Comparison of ENCODE assay signal across 27 cellular contexts in genomic region chr10:52632591-52632990, GRCh38.
DNase-seq lines count a peak whose midpoint lies in the region; ATAC-seq and TF ChIP-seq lines count a peak whose summit lies in the region.
"Had no signal": no experiment of that assay in that cellular context is flagged by ENCODE, and none has a peak within 500 bp of the region (broad histone marks: within the 10 kb centered on the region; RNA-seq: fewer than 3 reads in every experiment).

No MANE protein-coding gene starts in this region.

- no peak overlapping the region for H3K4me3 ChIP-seq in foreskin fibroblast (ENCODE audit: low read depth in 1 of 2, low read length in 2 of 2)
- H3K4me3 ChIP-seq: A549, cardiac muscle cell, gastroesophageal sphincter, left lung, SJSA1, skin epidermis, tibial nerve had no signal

- no peaks in the 10 kb centered on the region for H3K27me3 Mint-ChIP-seq in WTC11 (ENCODE audit: low read depth)
- H3K27me3 Mint-ChIP-seq: activated naive CD4-positive, alpha-beta T cell treated with anti-CD3 and anti-CD28 coated beads, Interleukin-2, amount 50 U/mL, for 24 hours; naive thymus-derived CD4-positive, alpha-beta T cell had no signal

- no peak for TF ChIP-seq CTCF in WTC11 (IDR thresholded peaks at IDR 0.05)
- no peak for TF ChIP-seq CTCF in foreskin fibroblast (IDR thresholded peaks at IDR 0.05; ENCODE audit: low read depth, low read length)

- intact Hi-C loops in cardiac septum (cut with DNase I), result no loop called here

- DNase-seq in NOMO-1 treated with DMSO at 0.1 percent for 48 hours (lab: John Stamatoyannopoulos, UW; ENCODE audit: unreplicated experiment) (peak; percentile 14), NOMO-1 (lab: John Stamatoyannopoulos, UW; ENCODE audit: unreplicated experiment in 2 of 2) (no peak), WTC11 (ENCODE audit: low spot score) (no peak), iPS-NIHi7 (ENCODE audit: extremely low spot score) (peak; percentile 14), foreskin fibroblast (no peak), SK-N-DZ (ENCODE audit: low spot score) (no peak), AG08395 (ENCODE audit: low spot score) (no peak), cardiac septum (ENCODE audit: low spot score) (no peak)
- DNase-seq: activated CD8-positive, alpha-beta T cell treated with anti-CD3 and anti-CD28 coated beads, Interleukin-2, amount 10 ng/mL, durations not matched to agents 7 days and 5 days; anterior cingulate cortex; GDM1; hypothalamus; left lung; naive thymus-derived CD4-positive, alpha-beta T cell; NCI-H146; NCI-H524; NK-92 treated with Interleukin-12 subunit alpha and Interleukin-12 subunit beta, amount 100 ng/mL, for 24 hours; stimulated activated CD8-positive, alpha-beta memory T cell treated with anti-CD3 and anti-CD28 coated beads, Interleukin-4, amount 100 ng/mL, for 48 hours; T-helper 2 cell had no signal

- POLR2A ChIA-PET in WTC11 (lab: Charles Lee), result no interaction called here

- peak; percentile 78 for ATAC-seq in WTC11
- ATAC-seq: A549; activated CD8-positive, alpha-beta T cell treated with anti-CD3 and anti-CD28 coated beads, Interleukin-2, amount 10 ng/mL, durations not matched to agents 7 days and 5 days; gastroesophageal sphincter; left lung; naive thymus-derived CD4-positive, alpha-beta T cell had no signal

- no peaks in the 10 kb centered on the region for H3K36me3 Mint-ChIP-seq in WTC11
- H3K36me3 Mint-ChIP-seq: activated naive CD4-positive, alpha-beta T cell treated with anti-CD3 and anti-CD28 coated beads, Interleukin-2, amount 50 U/mL, for 24 hours; naive thymus-derived CD4-positive, alpha-beta T cell had no signal

- peaks cover 8% of the 10 kb centered on the region for H3K4me1 Mint-ChIP-seq in WTC11
- H3K4me1 Mint-ChIP-seq: activated naive CD4-positive, alpha-beta T cell treated with anti-CD3 and anti-CD28 coated beads, Interleukin-2, amount 50 U/mL, for 24 hours; naive thymus-derived CD4-positive, alpha-beta T cell had no signal

- no peak overlapping the region for H3K27ac Mint-ChIP-seq in WTC11
- H3K27ac Mint-ChIP-seq: activated CD8-positive, alpha-beta T cell treated with anti-CD3 and anti-CD28 coated beads, Interleukin-2, amount 10 ng/mL, durations not matched to agents 7 days and 5 days; activated naive CD4-positive, alpha-beta T cell treated with anti-CD3 and anti-CD28 coated beads, Interleukin-2, amount 50 U/mL, for 24 hours; activated T-helper 2 cell treated with anti-CD3 and anti-CD28 coated beads, Interferon-gamma antibody, Interleukin-2, Interleukin-4, amounts not matched to agents 10 μg/mL and 5 μg/mL and 100 μg/mL, durations not matched to agents 14 hours and 24 hours and 36 hours; naive thymus-derived CD4-positive, alpha-beta T cell had no signal

- H3K9me3 Mint-ChIP-seq in WTC11, result peaks cover 9% of the 10 kb centered on the region
- H3K9me3 Mint-ChIP-seq: activated naive CD4-positive, alpha-beta T cell treated with anti-CD3 and anti-CD28 coated beads, Interleukin-2, amount 50 U/mL, for 24 hours; activated T-helper 2 cell treated with anti-CD3 and anti-CD28 coated beads, Interferon-gamma antibody, Interleukin-2, Interleukin-4, amounts not matched to agents 10 μg/mL and 5 μg/mL and 100 μg/mL, durations not matched to agents 14 hours and 24 hours and 36 hours had no signal

- no peak overlapping the region for H3K4me3 Mint-ChIP-seq in WTC11
- H3K4me3 Mint-ChIP-seq: activated CD8-positive, alpha-beta T cell treated with anti-CD3 and anti-CD28 coated beads, Interleukin-2, amount 10 ng/mL, durations not matched to agents 7 days and 5 days; activated naive CD4-positive, alpha-beta T cell treated with anti-CD3 and anti-CD28 coated beads, Interleukin-2, amount 50 U/mL, for 24 hours; naive thymus-derived CD4-positive, alpha-beta T cell had no signal

- CTCF ChIA-PET in WTC11 (lab: Charles Lee), result no interaction called here

TF ChIP-seq in WTC11, 78 proteins besides CTCF, POLR2A, EP300 and RAD21:
- TF ChIP-seq JUN (CRISPR knock-in tag; IDR thresholded peaks at IDR 0.05) (no peak), TEAD1 (CRISPR knock-in tag; IDR thresholded peaks at IDR 0.05) (no peak)

Comparison
In these comparisons a context has a peak if more than half of its experiments do, and no peak if none do; other contexts are left out.
1. DNase-seq: peak in NOMO-1 treated with DMSO at 0.1 percent for 48 hours (single experiment) and iPS-NIHi7 (single experiment); none in NOMO-1 (0 of 2), WTC11 (single experiment), foreskin fibroblast (0 of 2), SK-N-DZ (single experiment), AG08395 (single experiment) and cardiac septum (single experiment).